In genomic region chr19:53868091-53868891, GRCh38 we compare ENCODE assay signal across 8 cellular contexts. TPM values are rescaled to one million over a fixed set of nuclear protein-coding genes. Genes with fewer than 3 reads are reported as not detected.
DNase-seq lines count a peak whose midpoint lies in the region; ATAC-seq and TF ChIP-seq lines count a peak whose summit lies in the region.

No MANE protein-coding gene starts in this region.

- peak overlapping the region in 4 of 5 donors; percentile 46 to 86 (median 73) for H3K27ac ChIP-seq in adrenal gland
- H3K27ac ChIP-seq in right atrium auricular region: peak overlapping the region; percentile 97
- H3K27ac ChIP-seq in prostate gland: peak overlapping the region; percentile 90 to 93

- peak overlapping the region in 3 of 4 donors; percentile 40 to 75 (median 41) for H3K4me3 ChIP-seq in adrenal gland
- peak overlapping the region; percentile 85 to 87 for H3K4me3 ChIP-seq in right atrium auricular region
- H3K4me3 ChIP-seq in prostate gland: peak overlapping the region; percentile 64 to 80

- intact Hi-C loops in adrenal gland (cut with DNase I) (no loop called here), prostate gland (cut with DNase I) (loop anchor here (10.0 kb wide), 1 partner anchor 267 kb away; the partner anchor contains the start of gene CNOT3)

- DNase-seq in ELR (ENCODE audit: low read depth): peak; percentile 80
- DNase-seq in NCI-H69 (lab: John Stamatoyannopoulos, UW): peak; percentile 62
- peak; percentile 34 to 66 (median 41) for DNase-seq in adrenal gland
- peak; percentile 79 for DNase-seq in right atrium auricular region (ENCODE audit: low spot score)
- DNase-seq in prostate gland (ENCODE audit: low spot score): peak; percentile 22
- DNase-seq in cerebellar nuclear complex (lab: John Stamatoyannopoulos, UW): no peak
- no peak for DNase-seq in NCI-H187 (lab: John Stamatoyannopoulos, UW)

- WGBS in adrenal gland, 4 donors: 0 to 2% (median 1%) methylated on average over 13 to 35 of the region's 37 CpGs
- 1% methylated on average over 28 of the region's 37 CpGs for WGBS in prostate gland

- ATAC-seq in HG02759 (IDR thresholded peaks at IDR 0.05; ENCODE audit: unreplicated experiment): no peak

- TF ChIP-seq CTCF in adrenal gland (IDR thresholded peaks at IDR 0.05) (no peak), right atrium auricular region (IDR thresholded peaks at IDR 0.05) (no peak), prostate gland (IDR thresholded peaks at IDR 0.05) (no peak)

- no peak for TF ChIP-seq POLR2A in adrenal gland (IDR thresholded peaks at IDR 0.05)
- TF ChIP-seq POLR2A in prostate gland (IDR thresholded peaks at IDR 0.05): peak; percentile 18

- H3K9me3 ChIP-seq in adrenal gland (replicated peaks in 1 of 3) (no peaks in the 10 kb centered on the region), right atrium auricular region (no peaks in the 10 kb centered on the region), prostate gland (no peaks in the 10 kb centered on the region)

- no peaks in the 10 kb centered on the region for H3K27me3 ChIP-seq in adrenal gland
- H3K27me3 ChIP-seq in right atrium auricular region: no peaks in the 10 kb centered on the region
- H3K27me3 ChIP-seq in prostate gland (replicated peaks; ENCODE audit: insufficient read depth): no peaks in the 10 kb centered on the region

- H3K4me1 ChIP-seq in adrenal gland (replicated peaks in 1 of 2) (peaks cover 8 to 23% of the 10 kb centered on the region in 2 donors), right atrium auricular region (peaks cover 0 to 57% of the 10 kb centered on the region in 2 donors), prostate gland (replicated peaks) (no peaks in the 10 kb centered on the region)

- H3K36me3 ChIP-seq in adrenal gland (replicated peaks in 1 of 2): peaks cover 0 to under 1% of the 10 kb centered on the region in 2 donors
- peaks cover 15% of the 10 kb centered on the region for H3K36me3 ChIP-seq in right atrium auricular region
- peaks cover under 1 to 4% of the 10 kb centered on the region in 2 donors for H3K36me3 ChIP-seq in prostate gland

RNA-seq across cellular contexts. Expression of gene MYADM, which starts 0.6 kb away (rescaled TPM):
- 10 to 100 TPM; 20.2 to 74.0 (median 46.2) TPM for total RNA-seq in adrenal gland
- 10 to 100 TPM; 19.7 to 23.4 (median 22.7) TPM for polyA plus RNA-seq in adrenal gland
- 100 to 1,000 TPM; 117 to 150 TPM for total RNA-seq in right atrium auricular region
- 10 to 100 TPM; 56.4 to 96.3 TPM for total RNA-seq in prostate gland

RNA-seq across cellular contexts. Expression of gene PRKCG, which starts 13.7 kb away (rescaled TPM):
- total RNA-seq in adrenal gland (not detected), right atrium auricular region (not detected), prostate gland (under 1 TPM in 1 of 2 donors, not detected in 1; 0.97 TPM)
- polyA plus RNA-seq in adrenal gland: not detected

RNA-seq across cellular contexts. Expression of gene CACNG7, which starts 40.8 kb away (rescaled TPM):
- total RNA-seq in adrenal gland: under 1 TPM in 1 of 8 donors, not detected in 7; 0.14 TPM
- 1 to 10 TPM in 1 of 3 donors, under 1 TPM in 2; 0.09 to 1.4 (median 0.13) TPM for polyA plus RNA-seq in adrenal gland
- not detected for total RNA-seq in right atrium auricular region
- not detected for total RNA-seq in prostate gland

RNA-seq across cellular contexts. Expression of gene NLRP12, which starts 44.2 kb away (rescaled TPM):
- under 1 TPM in 6 of 8 donors, not detected in 2; 0.11 to 0.78 (median 0.31) TPM for total RNA-seq in adrenal gland
- under 1 TPM in 2 of 3 donors, not detected in 1; 0.10 to 0.40 TPM for polyA plus RNA-seq in adrenal gland
- 1 to 10 TPM in 1 of 2 donors, under 1 TPM in 1; 0.19 to 1.1 TPM for total RNA-seq in right atrium auricular region
- total RNA-seq in prostate gland: under 1 TPM in 1 of 2 donors, not detected in 1; 0.97 TPM

Comparison
In these comparisons a context has a peak if more than half of its experiments do, and no peak if none do; other contexts are left out.
1. DNase-seq: peak in ELR (single experiment), NCI-H69 (single experiment), adrenal gland (7 of 7), right atrium auricular region (single experiment) and prostate gland (single experiment); none in cerebellar nuclear complex (0 of 2) and NCI-H187 (0 of 2).
2. Peak in every context shown above with its lines, with median percentiles within 50 percentile points of each other: H3K27ac ChIP-seq and H3K4me3 ChIP-seq.